ENCODE assay signal across 22 cellular contexts in the genomic region with DNA sequence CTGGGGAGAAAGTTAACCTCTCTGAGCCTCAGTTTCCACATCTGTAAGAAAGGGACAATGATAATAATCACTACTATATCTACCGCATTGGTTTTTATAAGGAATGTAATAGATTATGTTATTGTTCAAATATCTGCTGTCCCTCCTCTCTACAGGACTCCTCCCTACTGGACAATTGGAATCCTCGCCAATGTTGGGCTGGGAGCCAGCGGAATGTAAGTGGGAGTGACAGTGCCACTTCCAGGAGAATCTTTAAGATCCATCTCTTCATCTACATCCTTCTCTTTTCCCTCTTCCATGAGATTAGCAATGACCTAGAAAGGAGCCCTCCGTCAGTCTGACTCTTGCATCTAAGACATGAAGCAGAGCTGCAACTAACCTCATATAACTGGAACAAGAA.
"Had no signal": no experiment of that assay in that cellular context is flagged by ENCODE, and none has a peak within 500 bp of the region (broad histone marks: within the 10 kb centered on the region; RNA-seq: fewer than 3 reads in every experiment).

No MANE protein-coding gene starts in this region.

- DNase-seq: head of caudate nucleus; hippocampal formation; left colon; left lung; mesendoderm; mucosa of descending colon; naive thymus-derived CD4-positive, alpha-beta T cell; pancreas; retina; sigmoid colon; small intestine; spleen; stimulated activated CD4-positive, alpha-beta T cell treated with anti-CD3 and anti-CD28 coated beads, Interleukin-4, amount 100 ng/mL, for 24 hours; stimulated activated naive CD4-positive, alpha-beta T cell; tibial artery; trophoblast cell; upper lobe of right lung had no signal

- H3K4me1 ChIP-seq: left lung, pancreas, prostate gland, spleen, upper lobe of right lung had no signal

- H3K27me3 ChIP-seq: left lung, sigmoid colon, tibial artery, upper lobe of right lung had no signal

- H3K27ac ChIP-seq: left lung, pancreas, prostate gland, sigmoid colon, spleen, thoracic aorta, tibial artery, upper lobe of right lung had no signal

- H3K9me3 ChIP-seq: mucosa of descending colon, pancreas, prostate gland, sigmoid colon, thoracic aorta, tibial artery, upper lobe of right lung had no signal

- FAIRE-seq: keratinocyte, pancreas, small intestine, urothelium cell line had no signal

- H3K36me3 ChIP-seq: left lung, pancreas, prostate gland, sigmoid colon, spleen, thoracic aorta, tibial artery, upper lobe of right lung had no signal

- H3K4me3 ChIP-seq: left lung, lung, mucosa of descending colon, pancreas, prostate gland, sigmoid colon, spleen, thoracic aorta, tibial artery, upper lobe of right lung had no signal
